Comparison of ENCODE assay signal across 1 cellular context in genomic region chr12:121060149-121061001, GRCh38.
TF ChIP-seq lines count a peak whose summit lies in the region.

No MANE protein-coding gene starts in this region.

TF ChIP-seq in K562, 482 proteins besides CTCF, POLR2A, EP300 and RAD21 (continued from another document):
- TF ChIP-seq, protein P1, sequence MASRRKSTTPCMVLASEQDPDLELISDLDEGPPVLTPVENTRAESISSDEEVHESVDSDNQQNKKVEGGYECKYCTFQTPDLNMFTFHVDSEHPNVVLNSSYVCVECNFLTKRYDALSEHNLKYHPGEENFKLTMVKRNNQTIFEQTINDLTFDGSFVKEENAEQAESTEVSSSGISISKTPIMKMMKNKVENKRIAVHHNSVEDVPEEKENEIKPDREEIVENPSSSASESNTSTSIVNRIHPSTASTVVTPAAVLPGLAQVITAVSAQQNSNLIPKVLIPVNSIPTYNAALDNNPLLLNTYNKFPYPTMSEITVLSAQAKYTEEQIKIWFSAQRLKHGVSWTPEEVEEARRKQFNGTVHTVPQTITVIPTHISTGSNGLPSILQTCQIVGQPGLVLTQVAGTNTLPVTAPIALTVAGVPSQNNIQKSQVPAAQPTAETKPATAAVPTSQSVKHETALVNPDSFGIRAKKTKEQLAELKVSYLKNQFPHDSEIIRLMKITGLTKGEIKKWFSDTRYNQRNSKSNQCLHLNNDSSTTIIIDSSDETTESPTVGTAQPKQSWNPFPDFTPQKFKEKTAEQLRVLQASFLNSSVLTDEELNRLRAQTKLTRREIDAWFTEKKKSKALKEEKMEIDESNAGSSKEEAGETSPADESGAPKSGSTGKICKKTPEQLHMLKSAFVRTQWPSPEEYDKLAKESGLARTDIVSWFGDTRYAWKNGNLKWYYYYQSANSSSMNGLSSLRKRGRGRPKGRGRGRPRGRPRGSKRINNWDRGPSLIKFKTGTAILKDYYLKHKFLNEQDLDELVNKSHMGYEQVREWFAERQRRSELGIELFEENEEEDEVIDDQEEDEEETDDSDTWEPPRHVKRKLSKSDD (conservative IDR thresholded peaks at IDR 0.05; ENCODE audit: low read length) = no peak
- TF ChIP-seq C11orf30 (IDR thresholded peaks at IDR 0.05; ENCODE audit: low read depth) = peak; percentile 36; the same call in 1 of the 2 replicates
- no peak for TF ChIP-seq FOXP4 (CRISPR knock-in tag; IDR thresholded peaks at IDR 0.05; ENCODE audit: borderline replicate concordance)
- TF ChIP-seq BDP1 (IDR thresholded peaks at IDR 0.05; ENCODE audit: insufficient read depth, insufficient read length) = no peak
- TF ChIP-seq, protein P2, sequence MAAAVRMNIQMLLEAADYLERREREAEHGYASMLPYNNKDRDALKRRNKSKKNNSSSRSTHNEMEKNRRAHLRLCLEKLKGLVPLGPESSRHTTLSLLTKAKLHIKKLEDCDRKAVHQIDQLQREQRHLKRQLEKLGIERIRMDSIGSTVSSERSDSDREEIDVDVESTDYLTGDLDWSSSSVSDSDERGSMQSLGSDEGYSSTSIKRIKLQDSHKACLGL (CRISPR knock-in tag; IDR thresholded peaks at IDR 0.05; ENCODE audit: borderline replicate concordance, poor library complexity, severe bottlenecking) = no peak
- no peak for TF ChIP-seq STAG1 (CRISPR knock-in tag; IDR thresholded peaks at IDR 0.05; ENCODE audit: borderline replicate concordance)
- no peak for TF ChIP-seq ZKSCAN3 (CRISPR knock-in tag; IDR thresholded peaks at IDR 0.05)
- TF ChIP-seq TSC22D4 (tag; IDR thresholded peaks at IDR 0.05) = no peak
- TF ChIP-seq TAF1 (IDR thresholded peaks at IDR 0.05; ENCODE audit: control insufficient read depth, extremely low read depth, insufficient read depth, low read length, severe bottlenecking) = no peak
- no peak for TF ChIP-seq ZKSCAN1 (IDR thresholded peaks at IDR 0.05; ENCODE audit: low read depth, low read length)
- no peak for TF ChIP-seq ZNF143 (CRISPR knock-in tag; IDR thresholded peaks at IDR 0.05)
